8 cellular contexts compared by ENCODE assay signal in the genomic region with DNA sequence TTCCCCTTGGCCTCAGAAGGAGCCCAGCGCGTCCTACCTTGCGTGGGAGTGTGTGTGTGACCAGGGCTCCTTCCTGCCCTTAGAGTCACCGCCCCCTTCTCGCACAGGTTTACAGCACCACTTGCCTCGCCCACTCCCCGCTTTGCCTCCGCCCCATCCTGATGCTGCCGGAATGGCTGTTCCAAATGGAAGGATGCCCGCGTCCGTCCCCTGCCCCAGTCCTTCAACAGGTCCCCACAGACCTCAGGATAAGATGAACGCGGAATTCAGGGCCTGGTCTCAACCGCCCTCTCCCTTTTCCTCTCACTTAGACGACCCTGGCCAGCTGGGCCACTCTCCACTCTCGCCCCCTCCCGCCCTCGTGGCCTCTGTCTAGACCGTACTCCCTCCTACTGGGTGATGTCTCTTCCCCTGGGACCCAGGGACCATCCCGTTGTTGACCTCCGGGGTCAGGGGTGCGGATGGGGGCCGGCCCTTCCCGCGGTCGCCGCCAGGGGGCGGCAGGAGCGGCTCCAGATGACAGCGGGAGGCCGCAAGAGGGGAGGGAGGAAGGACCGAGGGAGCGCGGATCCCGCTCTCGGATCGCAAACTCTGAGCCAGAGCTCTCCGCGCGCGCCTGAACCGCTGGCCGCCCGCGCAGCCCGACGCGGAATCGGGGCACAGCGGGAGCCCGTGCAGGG. TPM values are rescaled to one million over a fixed set of nuclear protein-coding genes. Genes with fewer than 3 reads are reported as not detected.
A peak's percentile ranks its signal among the peaks of the same experiment; 100 is the strongest.
DNase-seq lines count a peak whose midpoint lies in the region; ATAC-seq and TF ChIP-seq lines count a peak whose summit lies in the region.

A gene (plus strand): TSS at position 585 of the 680 bp plus-strand sequence.

- peak; percentile 71 for ATAC-seq in GM19023 (IDR thresholded peaks at IDR 0.05; ENCODE audit: unreplicated experiment)
- peak; percentile 82 for ATAC-seq in HG03439 (IDR thresholded peaks at IDR 0.05; ENCODE audit: unreplicated experiment)

- intact Hi-C loops in tibial artery (cut with DNase I; ENCODE audit: low total_unique reads), result loop anchor here (10.0 kb wide), 1 partner anchor 100 kb away; no protein-coding TSS in a partner anchor

- peak within 1 kb of the TSS; percentile 69 for H2BK15ac ChIP-seq in neuronal stem cell (ENCODE audit: low read length)

- H3K36me3 ChIP-seq in OCI-LY1 (ENCODE audit: insufficient read depth, low read length), result no peaks in the 10 kb centered on the region
- H3K36me3 ChIP-seq in neuronal stem cell (replicated peaks in 1 of 2; ENCODE audit: control insufficient read depth in 2 of 2, insufficient read depth in 2 of 2, low read length in 2 of 2), result no peaks in the 10 kb centered on the region
- H3K36me3 ChIP-seq in tibial artery, result no peaks in the 10 kb centered on the region

- peak within 1 kb of the TSS; percentile 41 for H3K4me2 ChIP-seq in OCI-LY1 (ENCODE audit: low read length)
- H3K4me2 ChIP-seq in neuronal stem cell (ENCODE audit: insufficient read depth, low read length, poor library complexity, severe bottlenecking), result peak within 1 kb of the TSS; percentile 87

- H3K4me1 ChIP-seq in OCI-LY1 (ENCODE audit: insufficient read depth, low read length, severe bottlenecking), result peaks cover 4% of the 10 kb centered on the region
- peaks cover 0 to 11% of the 10 kb centered on the region in 2 donors for H3K4me1 ChIP-seq in neuronal stem cell (ENCODE audit: control insufficient read depth in 2 of 2, insufficient read depth in 1 of 2, low read depth in 1 of 2, low read length in 2 of 2)
- H3K4me1 ChIP-seq in tibial artery, result peaks cover 0 to 27% (median 8%) of the 10 kb centered on the region in 4 donors

- TF ChIP-seq CTCF in AG04450 (IDR thresholded peaks at IDR 0.05; ENCODE audit: low read depth, low read length) (peak; percentile 97), OCI-LY1 (IDR thresholded peaks at IDR 0.05; ENCODE audit: low read length) (peak; percentile 85), foreskin fibroblast (IDR thresholded peaks at IDR 0.05; ENCODE audit: low read depth, low read length) (peak; percentile 99), tibial artery (IDR thresholded peaks at IDR 0.05) (peak; percentile 98)

- H4K8ac ChIP-seq in neuronal stem cell (ENCODE audit: low read depth, low read length), result no peak within 1 kb of the TSS

- no peak within 1 kb of the TSS for H2AFZ ChIP-seq in OCI-LY1 (ENCODE audit: low read length)
- H2AFZ ChIP-seq in neuronal stem cell (ENCODE audit: low read length), result peak within 1 kb of the TSS; percentile 92

- DNase-seq in AG04450 (ENCODE audit: low read depth, low spot score) (no peak), foreskin fibroblast (peak; percentile 67 to 89), neuronal stem cell (ENCODE audit: low spot score) (peak; percentile 77), tibial artery (peak; percentile 52 to 80)
- peak; percentile 22 for DNase-seq in activated T-helper 9 cell treated with anti-CD3 and anti-CD28 coated beads, Interleukin-2, amount 50 U/mL, for 16 hours (ENCODE audit: low read depth)

- H3K27me3 ChIP-seq in AG04450 (ENCODE audit: control insufficient read depth, insufficient read depth, low read length), result no peaks in the 10 kb centered on the region
- no peaks in the 10 kb centered on the region for H3K27me3 ChIP-seq in OCI-LY1 (ENCODE audit: insufficient read depth, low read length)
- peaks cover 0 to 64% (median 25%) of the 10 kb centered on the region in 3 experiments for H3K27me3 ChIP-seq in neuronal stem cell (ENCODE audit: control insufficient read depth in 3 of 3, insufficient read depth in 3 of 3, low read depth in 1 of 3, low read length in 3 of 3)
- no peaks in the 10 kb centered on the region for H3K27me3 ChIP-seq in tibial artery

- H3K23ac ChIP-seq in neuronal stem cell (ENCODE audit: low read depth, low read length, poor library complexity), result peak within 1 kb of the TSS; percentile 2

- H3K18ac ChIP-seq in neuronal stem cell (ENCODE audit: low read length), result peak within 1 kb of the TSS; percentile 74

- H3K9me2 ChIP-seq in OCI-LY1 (ENCODE audit: low read depth, low read length), result no peaks in the 10 kb centered on the region

- H3K27ac ChIP-seq in AG04450 (ENCODE audit: low read depth, low read length), result peak within 1 kb of the TSS; percentile 57
- no peak within 1 kb of the TSS for H3K27ac ChIP-seq in OCI-LY1 (ENCODE audit: low read depth, low read length, poor library complexity, severe bottlenecking)
- no peak within 1 kb of the TSS for H3K27ac ChIP-seq in neuronal stem cell (replicated peaks; ENCODE audit: low read length)
- H3K27ac ChIP-seq in tibial artery, result peak within 1 kb of the TSS; percentile 83 to 84

- H4K91ac ChIP-seq in neuronal stem cell (ENCODE audit: low read depth, low read length, poor library complexity), result no peak within 1 kb of the TSS

- H3K4me3 ChIP-seq in AG04450 (ENCODE audit: low read depth, low read length) (peak within 1 kb of the TSS; percentile 78), OCI-LY1 (ENCODE audit: low read depth, low read length, poor library complexity, severe bottlenecking) (peak within 1 kb of the TSS; percentile 32), foreskin fibroblast (ENCODE audit: low read depth in 1 of 2, low read length in 2 of 2) (peak within 1 kb of the TSS; percentile 82 to 84), neuronal stem cell (ENCODE audit: low read length in 2 of 2) (peak within 1 kb of the TSS; percentile 43 to 83), tibial artery (peak within 1 kb of the TSS; percentile 66 to 70)

- peak within 1 kb of the TSS; percentile 27 for H2BK120ac ChIP-seq in neuronal stem cell (ENCODE audit: low read depth, low read length)

- no peaks in the 10 kb centered on the region for H3K79me1 ChIP-seq in neuronal stem cell (ENCODE audit: low read depth, low read length)

- no peak within 1 kb of the TSS for H2BK12ac ChIP-seq in neuronal stem cell (ENCODE audit: low read length)

- no CpG with 5 or more reads among the region's 52 CpGs for WGBS in neuronal stem cell (ENCODE audit: extremely low coverage in 2 of 2, insufficient read length in 2 of 2, insufficient replicate concordance in 1 of 2), 2 donors

- H3F3A ChIP-seq in OCI-LY1 (ENCODE audit: insufficient read depth, low read length), result no peaks in the 10 kb centered on the region

- POLR2A ChIA-PET in AG04450 (lab: Yijun Ruan, JAX), result interaction anchor here (0.6 to 1.4 kb wide), 2 partner anchors 12 to 66 kb away, joined by 3 read pairs; no protein-coding TSS in a partner anchor

- H3K9ac ChIP-seq in OCI-LY1 (ENCODE audit: low read length), result no peak within 1 kb of the TSS
- peak within 1 kb of the TSS; percentile 76 for H3K9ac ChIP-seq in neuronal stem cell (ENCODE audit: low read depth, low read length, poor library complexity)

- CTCF ChIA-PET in AG04450 (lab: Charles Lee), result interaction anchor here (0.7 to 2.0 kb wide), 8 partner anchors 10 to 736 kb away, joined by 3 to 7 read pairs (median 4); no protein-coding TSS in a partner anchor

- no peaks in the 10 kb centered on the region for H3K79me2 ChIP-seq in OCI-LY1 (ENCODE audit: insufficient read depth, low read length)

- no peak within 1 kb of the TSS for H3K14ac ChIP-seq in neuronal stem cell (ENCODE audit: low read length)

- no peaks in the 10 kb centered on the region for H4K20me1 ChIP-seq in OCI-LY1 (ENCODE audit: insufficient read depth, low read length)

- H2BK5ac ChIP-seq in neuronal stem cell (ENCODE audit: low read length), result no peak within 1 kb of the TSS

- H2AK5ac ChIP-seq in neuronal stem cell (ENCODE audit: low read depth, low read length), result no peak within 1 kb of the TSS

- no peak within 1 kb of the TSS for H3K4ac ChIP-seq in neuronal stem cell (ENCODE audit: low read length)

- H3K9me3 ChIP-seq in AG04450 (ENCODE audit: control insufficient read depth, insufficient read depth, low read length) (peaks cover 6% of the 10 kb centered on the region; the same call in 1 of the 2 replicates), OCI-LY1 (ENCODE audit: low read length) (no peaks in the 10 kb centered on the region), neuronal stem cell (replicated peaks in 1 of 2; ENCODE audit: control insufficient read depth in 2 of 2, insufficient read depth in 1 of 2, low read depth in 1 of 2, low read length in 2 of 2) (no peaks in the 10 kb centered on the region), tibial artery (no peaks in the 10 kb centered on the region)

RNA-seq across cellular contexts. Expression of the gene that starts here (rescaled TPM):
- polyA plus RNA-seq in AG04450 (2011; rRNA removed), result 45.8 and 57.2 TPM in 2 replicates
- 87.6 and 111 TPM in 2 replicates for polyA minus RNA-seq in AG04450 (2011; rRNA and poly(A)+ RNA removed)
- polyA plus RNA-seq in neuronal stem cell (2013, experiment 1 of 2), result 0.93 TPM
- polyA plus RNA-seq in neuronal stem cell (2013, experiment 2 of 2), result 0.96 TPM

Comparison
In these comparisons a context has a peak if more than half of its experiments do, and no peak if none do; other contexts are left out.
1. H3K27ac ChIP-seq: peak in AG04450 (single experiment) and tibial artery (2 of 2); none in OCI-LY1 (single experiment) and neuronal stem cell (single experiment).
2. H3K4me3 ChIP-seq: peak in every context shown above with its lines; median percentile 83 in foreskin fibroblast; 78 in AG04450; 68 in tibial artery; 63 in neuronal stem cell; 32 in OCI-LY1.
3. Peak in every context shown above with its lines, with median percentiles within 50 percentile points of each other: CTCF ChIP-seq.